Comparison of ENCODE assay signal across 9 cellular contexts in genomic region chr10:49081532-49082275, GRCh38. TPM values are rescaled to one million over a fixed set of nuclear protein-coding genes. Genes with fewer than 3 reads are reported as not detected.
DNase-seq lines count a peak whose midpoint lies in the region; ATAC-seq and TF ChIP-seq lines count a peak whose summit lies in the region.
"Had no signal": no experiment of that assay in that cellular context is flagged by ENCODE, and none has a peak within 500 bp of the region (broad histone marks: within the 10 kb centered on the region; RNA-seq: fewer than 3 reads in every experiment).

No MANE protein-coding gene starts in this region.

- no peaks in the 10 kb centered on the region for H3K36me3 Mint-ChIP-seq in endodermal cell (ENCODE audit: low read depth)

- no peak overlapping the region for H3K9ac ChIP-seq in endodermal cell (ENCODE audit: extremely low read depth, low read length, poor library complexity, severe bottlenecking)

- no peaks in the 10 kb centered on the region for H3K4me1 ChIP-seq in endodermal cell (ENCODE audit: control insufficient read depth, insufficient read depth, low read length)
- peaks cover 49% of the 10 kb centered on the region for H3K4me1 ChIP-seq in upper lobe of right lung

- H3K4me3 Mint-ChIP-seq in endodermal cell: no peak overlapping the region
- H3K4me3 Mint-ChIP-seq: activated CD8-positive, alpha-beta memory T cell treated with anti-CD3 and anti-CD28 coated beads, Interleukin-2, amount 10 ng/mL, durations not matched to agents 7 days and 5 days had no signal

- intact Hi-C loops in upper lobe of right lung (cut with DNase I): no loop called here

- WGBS in endodermal cell (ENCODE audit: insufficient coverage in 1 of 2, insufficient read length in 1 of 2), 2 experiments: 53 to 65% methylated on average over 6 to 9 of the region's 9 CpGs

- H3K9me3 ChIP-seq in endodermal cell (ENCODE audit: control insufficient read depth, low read length) (peaks cover 10% of the 10 kb centered on the region), upper lobe of right lung (peaks cover 3% of the 10 kb centered on the region)

- peaks cover 12% of the 10 kb centered on the region for H3K27me3 Mint-ChIP-seq in endodermal cell (ENCODE audit: insufficient read depth)

- H3K27ac ChIP-seq in endodermal cell (ENCODE audit: low read depth, low read length): peak overlapping the region; percentile 36
- peak overlapping the region; percentile 21 for H3K27ac ChIP-seq in layer of hippocampus (ENCODE audit: low read depth, low read length)
- peak overlapping the region; percentile 47 for H3K27ac ChIP-seq in upper lobe of right lung

- H3K9me3 Mint-ChIP-seq in endodermal cell: peaks cover 5% of the 10 kb centered on the region

- no peak overlapping the region for H3K4me3 ChIP-seq in endodermal cell (ENCODE audit: low read length)
- no peak overlapping the region for H3K4me3 ChIP-seq in upper lobe of right lung

- peak overlapping the region; percentile 42 for H3K27ac Mint-ChIP-seq in endodermal cell

- H3K36me3 ChIP-seq in endodermal cell (ENCODE audit: control insufficient read depth, insufficient read depth, low read length) (no peaks in the 10 kb centered on the region), upper lobe of right lung (no peaks in the 10 kb centered on the region)

- H3K4me1 Mint-ChIP-seq in endodermal cell: peaks cover 7% of the 10 kb centered on the region

- peaks cover 8% of the 10 kb centered on the region for H3K27me3 ChIP-seq in endodermal cell (ENCODE audit: control insufficient read depth, insufficient read depth, low read length, poor library complexity, severe bottlenecking)
- H3K27me3 ChIP-seq in layer of hippocampus (ENCODE audit: control insufficient read depth, insufficient read depth, low read length): no peaks in the 10 kb centered on the region
- no peaks in the 10 kb centered on the region for H3K27me3 ChIP-seq in upper lobe of right lung

- ATAC-seq in upper lobe of right lung: no peak
- ATAC-seq in HG03432 (IDR thresholded peaks at IDR 0.05; ENCODE audit: unreplicated experiment): no peak
- ATAC-seq: activated CD8-positive, alpha-beta memory T cell treated with anti-CD3 and anti-CD28 coated beads, Interleukin-2, amount 10 ng/mL, durations not matched to agents 7 days and 5 days had no signal

- TF ChIP-seq CTCF in endodermal cell (conservative IDR thresholded peaks at IDR 0.05) (no peak), upper lobe of right lung (IDR thresholded peaks at IDR 0.05) (no peak)

- DNase-seq in NCI-H345 (lab: John Stamatoyannopoulos, UW) (peak; percentile 6), endodermal cell (peak; percentile 64), upper lobe of right lung (no peak), HCEC 1CT (no peak), NCI-H2029 (lab: John Stamatoyannopoulos, UW) (no peak)
- DNase-seq: activated CD8-positive, alpha-beta memory T cell treated with anti-CD3 and anti-CD28 coated beads, Interleukin-2, amount 10 ng/mL, durations not matched to agents 7 days and 5 days had no signal

RNA-seq across cellular contexts. Expression of gene VSTM4, which starts 33.6 kb away (rescaled TPM):
- total RNA-seq in endodermal cell: under 1 TPM; 0.51 to 0.77 TPM
- 1.4 TPM for polyA plus RNA-seq in endodermal cell (2013, experiment 1 of 2)
- 1.1 TPM for polyA plus RNA-seq in endodermal cell (2013, experiment 2 of 2)
- 19.5 TPM for total RNA-seq in upper lobe of right lung

RNA-seq across cellular contexts. Expression of gene FAM170B, which starts 52.1 kb away (rescaled TPM):
- total RNA-seq in endodermal cell (not detected), upper lobe of right lung (not detected)
- not detected for polyA plus RNA-seq in endodermal cell (2013, experiment 1 of 2)
- not detected for polyA plus RNA-seq in endodermal cell (2013, experiment 2 of 2)
- total RNA-seq: activated CD8-positive, alpha-beta memory T cell treated with anti-CD3 and anti-CD28 coated beads, Interleukin-2, amount 10 ng/mL, durations not matched to agents 7 days and 5 days had no signal
- polyA plus RNA-seq: adipose tissue had no signal

Comparison
In these comparisons a context has a peak if more than half of its experiments do, and no peak if none do; other contexts are left out.
1. DNase-seq: peak in NCI-H345 (single experiment) and endodermal cell (single experiment); none in upper lobe of right lung (single experiment), HCEC 1CT (single experiment) and NCI-H2029 (single experiment).
2. RNA of gene VSTM4, which starts 33.6 kb away (total RNA-seq): 19.5 TPM in upper lobe of right lung (single experiment); 0.51 to 0.77 TPM in endodermal cell; every median in the first group is over 10 times any median in the second.
3. Peak in every context shown above with its lines, with median percentiles within 50 percentile points of each other: H3K27ac ChIP-seq.